In genomic region chr12:47860279-47860841, GRCh38 we compare ENCODE assay signal across 1 cellular context.
TF ChIP-seq lines count a peak whose summit lies in the region.

No MANE protein-coding gene starts in this region.

TF ChIP-seq in HepG2, 621 proteins besides CTCF, POLR2A, EP300 and RAD21:
- no peak for TF ChIP-seq DR1 (CRISPR knock-in tag; IDR thresholded peaks at IDR 0.05)
- TF ChIP-seq ZBTB7B (CRISPR knock-in tag; IDR thresholded peaks at IDR 0.05) = no peak
- no peak for TF ChIP-seq THAP11 (CRISPR knock-in tag; IDR thresholded peaks at IDR 0.05)
TF ChIP-seq in HepG2: peak in this region for 0.
